Comparison of ENCODE assay signal across 8 cellular contexts in genomic region chr2:234496442-234496834, GRCh38. TPM values are rescaled to one million over a fixed set of nuclear protein-coding genes. Genes with fewer than 3 reads are reported as not detected.
DNase-seq lines count a peak whose midpoint lies in the region; ATAC-seq and FAIRE-seq lines count a peak whose summit lies in the region.

No MANE protein-coding gene starts in this region.

- H3K27me3 Mint-ChIP-seq in activated naive CD8-positive, alpha-beta T cell treated with anti-CD3 and anti-CD28 coated beads, Interleukin-2, amount 50 U/mL, for 24 hours, result no peaks in the 10 kb centered on the region

- no peaks in the 10 kb centered on the region for H3K9me3 Mint-ChIP-seq in activated naive CD8-positive, alpha-beta T cell treated with anti-CD3 and anti-CD28 coated beads, Interleukin-2, amount 50 U/mL, for 24 hours

- H3K4me3 ChIP-seq in small intestine (ENCODE audit: low read depth in 1 of 2, low read length in 2 of 2), result peak overlapping the region; percentile 54 to 75

- DNase-seq in SHP77 (lab: John Stamatoyannopoulos, UW) (peak; percentile 35 to 63), SHP77 treated with DMSO at 0.1 percent for 48 hours (lab: John Stamatoyannopoulos, UW) (no peak), NCI-H774 (lab: John Stamatoyannopoulos, UW) (peak; percentile 49), hepatic stellate cell (ENCODE audit: low spot score) (peak; percentile 45), small intestine (no peak), GM19240 (ENCODE audit: insufficient read length, low spot score) (no peak)
- DNase-seq in activated naive CD8-positive, alpha-beta T cell treated with anti-CD3 and anti-CD28 coated beads, Interleukin-2, amount 50 U/mL, for 24 hours, result peak; percentile 55

- no peaks in the 10 kb centered on the region for H3K36me3 ChIP-seq in small intestine (ENCODE audit: control insufficient read depth in 2 of 2, insufficient read depth in 2 of 2, low read length in 2 of 2)

- H3K27ac Mint-ChIP-seq in activated naive CD8-positive, alpha-beta T cell treated with anti-CD3 and anti-CD28 coated beads, Interleukin-2, amount 50 U/mL, for 24 hours, result peak overlapping the region; percentile 90

- no peaks in the 10 kb centered on the region for H3K9me3 ChIP-seq in small intestine (ENCODE audit: control insufficient read depth, low read depth)

- H3K36me3 Mint-ChIP-seq in activated naive CD8-positive, alpha-beta T cell treated with anti-CD3 and anti-CD28 coated beads, Interleukin-2, amount 50 U/mL, for 24 hours (ENCODE audit: low read depth), result peaks cover 17% of the 10 kb centered on the region

- H3K27me3 ChIP-seq in small intestine (ENCODE audit: control insufficient read depth in 2 of 2, insufficient read depth in 2 of 2, low read length in 2 of 2), result peaks cover 0 to 2% of the 10 kb centered on the region in 2 donors

- H3K27ac ChIP-seq in small intestine (ENCODE audit: low read depth in 1 of 2, low read length in 1 of 2), result peak overlapping the region; percentile 45 to 86

- FAIRE-seq in small intestine (lab: Jason Lieb, UNC), result no peak

- WGBS in small intestine, 3 donors, result 0 to 1% (median 1%) methylated on average over 31 to 57 of the region's 57 CpGs

- H3K4me1 ChIP-seq in small intestine (ENCODE audit: control insufficient read depth in 2 of 2, insufficient read depth in 1 of 2, low read depth in 1 of 2, low read length in 1 of 2), result no peaks in the 10 kb centered on the region

- peaks cover 52% of the 10 kb centered on the region for H3K4me1 Mint-ChIP-seq in activated naive CD8-positive, alpha-beta T cell treated with anti-CD3 and anti-CD28 coated beads, Interleukin-2, amount 50 U/mL, for 24 hours

- peak; percentile 40 for ATAC-seq in HG02938 (IDR thresholded peaks at IDR 0.05; ENCODE audit: unreplicated experiment)
- ATAC-seq in activated naive CD8-positive, alpha-beta T cell treated with anti-CD3 and anti-CD28 coated beads, Interleukin-2, amount 50 U/mL, for 24 hours, result peak; percentile 31

- peak overlapping the region; percentile 96 for H3K4me3 Mint-ChIP-seq in activated naive CD8-positive, alpha-beta T cell treated with anti-CD3 and anti-CD28 coated beads, Interleukin-2, amount 50 U/mL, for 24 hours

RNA-seq across cellular contexts. Expression of gene ARL4C, which starts 0.4 kb away (rescaled TPM):
- polyA plus RNA-seq in small intestine, result 1 to 10 TPM; 1.3 to 6.3 (median 4.3) TPM

Comparison
In these comparisons a context has a peak if more than half of its experiments do, and no peak if none do; other contexts are left out.
1. DNase-seq: peak in SHP77 (2 of 2), NCI-H774 (single experiment), activated naive CD8-positive, alpha-beta T cell treated with anti-CD3 and anti-CD28 coated beads, Interleukin-2, amount 50 U/mL, for 24 hours (single experiment) and hepatic stellate cell (single experiment); none in SHP77 treated with DMSO at 0.1 percent for 48 hours (single experiment), small intestine (single experiment) and GM19240 (single experiment).